ENCODE assay signal across 9 cellular contexts in genomic region chr1:236282719-236283118, GRCh38. TPM values are rescaled to one million over a fixed set of nuclear protein-coding genes. Genes with fewer than 3 reads are reported as not detected.
DNase-seq lines count a peak whose midpoint lies in the region; ATAC-seq, FAIRE-seq and TF ChIP-seq lines count a peak whose summit lies in the region.
"Had no signal": no experiment of that assay in that cellular context is flagged by ENCODE, and none has a peak within 500 bp of the region (broad histone marks: within the 10 kb centered on the region; RNA-seq: fewer than 3 reads in every experiment).

No MANE protein-coding gene starts in this region.

- WGBS in A549 (ENCODE audit: missing lambda C conversion rate) = 48% methylated on average over 2 of the region's 2 CpGs
- 54% methylated on average over 2 of the region's 2 CpGs for WGBS in GM12878 (ENCODE audit: insufficient coverage, insufficient replicate concordance, low lambda C conversion rate, missing lambda C conversion rate)

- DNase-seq in A549 (ENCODE audit: low read depth in 1 of 2, low spot score in 1 of 2) (no peak), HAP-1 (ENCODE audit: low spot score in 2 of 2) (no peak), GM12878 (ENCODE audit: low read depth, low spot score) (no peak), SW480 (ENCODE audit: low spot score) (no peak), LoVo (ENCODE audit: low spot score) (no peak)
- DNase-seq: T1000 had no signal

- H3K4me3 ChIP-seq in A549 (peak overlapping the region; percentile 99), HAP-1 (peak overlapping the region; percentile 88; the same call in 1 of the 2 replicates), GM12878 (peak overlapping the region; percentile 69), muscle layer of colon (ENCODE audit: low read depth in 1 of 2, low read length in 2 of 2) (peak overlapping the region in 1 of 2 donors; percentile 88)

- TF ChIP-seq EP300 in A549 (IDR thresholded peaks at IDR 0.05) (no peak), GM12878 (IDR thresholded peaks at IDR 0.05; ENCODE audit: borderline replicate concordance in 1 of 2, control insufficient read depth in 1 of 2, low read depth in 2 of 2, low read length in 2 of 2) (no peak)

- POLR2A ChIA-PET in A549 (lab: Yijun Ruan, JAX) = no interaction called here
- POLR2A ChIA-PET in GM12878 (lab: Charles Lee) = interaction anchor here (0.7 to 5.8 kb wide), 5 partner anchors 13 to 145 kb away, joined by 3 to 40 read pairs (median 3); partner anchors contain the start of gene EDARADD

- TF ChIP-seq POLR2A in A549 (IDR thresholded peaks at IDR 0.05; ENCODE audit: low read length) (no peak), GM12878 (IDR thresholded peaks at IDR 0.05; ENCODE audit: low read depth, low read length) (no peak)

- RAD21 ChIA-PET in GM12878 (lab: Charles Lee; ENCODE audit: unreplicated experiment) = interaction anchor here (1.1 to 3.2 kb wide), 4 partner anchors 16 to 310 kb away, joined by 3 to 21 read pairs (median 10); no protein-coding TSS in a partner anchor

- FAIRE-seq in A549 (lab: Jason Lieb, UNC) (no peak), GM12878 (lab: Jason Lieb, UNC) (no peak)

- H3K36me3 ChIP-seq in HAP-1 (replicated peaks) (no peaks in the 10 kb centered on the region), GM12878 (ENCODE audit: control insufficient read depth in 2 of 2, insufficient read depth in 2 of 2, low read length in 1 of 2) (no peaks in the 10 kb centered on the region), muscle layer of colon (ENCODE audit: insufficient read depth, low read length) (no peaks in the 10 kb centered on the region)

- peaks cover 46% of the 10 kb centered on the region for H3K79me2 ChIP-seq in GM12878 (ENCODE audit: control insufficient read depth, insufficient read depth, low read length)

- no TSS peak for BruUV-seq in GM12878 (replicated peaks; lab: Mats Ljungman, UMichigan)

- TF ChIP-seq RAD21 in A549 (conservative IDR thresholded peaks at IDR 0.05 in 1 of 2, IDR thresholded peaks at IDR 0.05 in 1 of 2) (no peak), GM12878 (IDR thresholded peaks at IDR 0.05; ENCODE audit: insufficient read depth, low read depth, low read length) (no peak)

- in situ Hi-C loops in HAP-1 (cut with MboI; ENCODE audit: low sequenced_read_pairs) (no loop called here), GM12878 (cut with MboI) (loop anchor here (10.0 to 25.0 kb wide), 2 partner anchors 170 to 398 kb away; no protein-coding TSS in a partner anchor)

- H3K9ac ChIP-seq in GM12878 (ENCODE audit: control insufficient read depth, insufficient read depth, low read length) = peak overlapping the region; percentile 73
- H3K9ac ChIP-seq in muscle layer of colon (ENCODE audit: low read length) = peak overlapping the region; percentile 72

- H4K20me1 ChIP-seq in GM12878 (ENCODE audit: control insufficient read depth, insufficient read depth) = no peaks in the 10 kb centered on the region

- CTCF ChIA-PET in A549 (lab: Yijun Ruan, JAX) (no interaction called here), GM12878 (lab: Yijun Ruan, JAX) (interaction anchor here (0.6 to 1.8 kb wide), 2 partner anchors 158 to 1132 kb away, joined by 3 to 4 read pairs; no protein-coding TSS in a partner anchor)

- H3K4me1 ChIP-seq in A549 (0 out of 3 replicates have a peak, but pooled peaks cover 4% of the 10 kb centered on the region), HAP-1 (peaks cover 16% of the 10 kb centered on the region), GM12878 (ENCODE audit: control insufficient read depth, insufficient read depth, low read length) (peaks cover 30% of the 10 kb centered on the region), muscle layer of colon (ENCODE audit: insufficient read depth, low read length) (peaks cover 12% of the 10 kb centered on the region)

- no peak for ATAC-seq in A549
- no peak for ATAC-seq in GM12878
- ATAC-seq in GM19467 (IDR thresholded peaks at IDR 0.05; ENCODE audit: unreplicated experiment) = no peak
- ATAC-seq in HG03378 (IDR thresholded peaks at IDR 0.05; ENCODE audit: unreplicated experiment) = no peak

- peak overlapping the region; percentile 57; the same call in 1 of the 2 replicates for H2AFZ ChIP-seq in GM12878 (ENCODE audit: control insufficient read depth, low read depth, low read length)

- H3K27ac ChIP-seq in A549 (no peak overlapping the region; a peak in 1 of 6 replicates), GM12878 (ENCODE audit: control insufficient read depth, insufficient read depth) (peak overlapping the region; percentile 85), muscle layer of colon (ENCODE audit: low read depth, low read length) (no peak overlapping the region)

- H3K9me3 ChIP-seq in A549 (no peaks in the 10 kb centered on the region), HAP-1 (no peaks in the 10 kb centered on the region), GM12878 (replicated peaks; ENCODE audit: control insufficient read depth, insufficient read depth, low read length) (no peaks in the 10 kb centered on the region), muscle layer of colon (ENCODE audit: low read length) (no peaks in the 10 kb centered on the region)

- SMC1A ChIA-PET in GM12878 (lab: Charles Lee; ENCODE audit: uncharacterized antibody, unreplicated experiment) = interaction anchor here (0.7 to 2.0 kb wide), 3 partner anchors 11 to 125 kb away, joined by 3 to 6 read pairs (median 3); no protein-coding TSS in a partner anchor

- H3K27me3 ChIP-seq in HAP-1 (ENCODE audit: low read depth) (no peaks in the 10 kb centered on the region), GM12878 (replicated peaks in 1 of 2; ENCODE audit: control insufficient read depth in 2 of 2, insufficient read depth in 2 of 2, low read length in 1 of 2) (no peaks in the 10 kb centered on the region), muscle layer of colon (ENCODE audit: control insufficient read depth in 1 of 2, insufficient read depth in 2 of 2, low read length in 2 of 2) (no peaks in the 10 kb centered on the region)

- peak overlapping the region; percentile 91 for H3K4me2 ChIP-seq in A549
- peak overlapping the region; percentile 64 for H3K4me2 ChIP-seq in GM12878 (ENCODE audit: control insufficient read depth, insufficient read depth)

- intact Hi-C loops in GM12878 (cut with micrococcal nuclease; ENCODE audit: unreplicated experiment) = loop anchor here (5.0 kb wide), 3 partner anchors 140 to 415 kb away; partner anchors contain the start of genes GPR137B and LYST

- TF ChIP-seq CTCF in A549 (IDR thresholded peaks at IDR 0.05) = no peak
- no peak for TF ChIP-seq CTCF in GM12878 (IDR thresholded peaks at IDR 0.05 in 2 of 3, conservative IDR thresholded peaks at IDR 0.05 in 1 of 3; ENCODE audit: control insufficient read depth in 2 of 3, extremely low read depth in 1 of 3, insufficient read depth in 1 of 3, low read depth in 3 of 3, low read length in 3 of 3)

TF ChIP-seq in A549, 52 proteins besides CTCF, POLR2A, EP300 and RAD21 (continues in another document):
- TF ChIP-seq EHF (CRISPR knock-in tag; IDR thresholded peaks at IDR 0.05) (no peak), CBX8 (IDR thresholded peaks at IDR 0.05) (no peak)

TF ChIP-seq in GM12878, 131 proteins besides CTCF, POLR2A, EP300 and RAD21:
- TF ChIP-seq SP1 (IDR thresholded peaks at IDR 0.05; ENCODE audit: low read depth, low read length) = no peak
- TF ChIP-seq MXI1 (IDR thresholded peaks at IDR 0.05; ENCODE audit: low read depth, low read length) = peak; percentile 2; the same call in 1 of the 2 replicates
- no peak for TF ChIP-seq DPF2 (IDR thresholded peaks at IDR 0.05)

RNA-seq across cellular contexts. Expression of gene ERO1B, which starts 1.0 kb away (rescaled TPM):
- polyA plus RNA-seq in A549 (2011; rRNA removed) (7.7 and 9.8 TPM in 2 replicates), A549 (2017; fragmentation: RNase III; extraction: RNeasy Plus Mini Kit Qiagen cat#74134 plus additional on column Dnase treatment) (2.7 to 3.2 TPM (median 3.2 TPM) in 3 replicates), GM12878 (2011; rRNA removed) (9.3 and 18.3 TPM in 2 replicates), GM12878 (2014; fragmentation: Illumina TruSeq; extraction: Trizol) (22.8 and 29.8 TPM in 2 replicates), GM12878 (2014; fragmentation: Nextera tagmentation; extraction: Ambion mirVana) (1 to 10 TPM; 9.0 to 9.6 TPM), GM12878 (2014; rRNA removed) (16.9 and 23.1 TPM in 2 replicates), GM12878 (2016; fragmentation: Nextera tagmentation; extraction: Ambion mirVana) (10 to 100 TPM; 27.1 to 27.5 TPM)
- polyA plus RNA-seq in A549 (2012; cell fraction: cytosol; rRNA removed) = 0.75 and 1.0 TPM in 2 replicates
- 0.94 and 1.6 TPM in 2 replicates for polyA plus RNA-seq in A549 (2012; cell fraction: nucleus; rRNA removed)
- 1.5 and 1.7 TPM in 2 replicates for polyA minus RNA-seq in A549 (2011; rRNA and poly(A)+ RNA removed)
- total RNA-seq in GM12878 (2013; cell fraction: nucleolus; rRNA removed) = 65.5 and 71.3 TPM in 2 replicates
- total RNA-seq in GM12878 (2014; rRNA removed) (13.6 and 17.3 TPM in 2 replicates), GM12878 (2014; rRNA removed; fragmentation: Illumina TruSeq; extraction: Trizol) (30.9 and 32.2 TPM in 2 replicates), GM12878 (2021) (22.8 and 28.8 TPM in 2 replicates)
- 5.6 TPM for polyA plus RNA-seq in GM12878 (2011; ENCODE audit: low read depth)
- 2.5 and 2.9 TPM in 2 replicates for polyA plus RNA-seq in GM12878 (2011; cell fraction: cytosol; rRNA removed)
- 7.8 and 9.8 TPM in 2 replicates for polyA plus RNA-seq in GM12878 (2011; cell fraction: nucleus; rRNA removed)
- polyA plus RNA-seq in GM12878 (2012) = 11.3 and 12.3 TPM in 2 replicates
- 4.3 and 4.4 TPM in 2 replicates for polyA minus RNA-seq in GM12878 (2011; rRNA and poly(A)+ RNA removed)
- polyA minus RNA-seq in GM12878 (2011; cell fraction: cytosol; rRNA and poly(A)+ RNA removed) = 4.0 and 5.2 TPM in 2 replicates
- polyA minus RNA-seq in GM12878 (2011; cell fraction: nucleus; rRNA and poly(A)+ RNA removed) = 8.1 and 16.4 TPM in 2 replicates
